ENCODE assay signal across 20 cellular contexts in the genomic region with DNA sequence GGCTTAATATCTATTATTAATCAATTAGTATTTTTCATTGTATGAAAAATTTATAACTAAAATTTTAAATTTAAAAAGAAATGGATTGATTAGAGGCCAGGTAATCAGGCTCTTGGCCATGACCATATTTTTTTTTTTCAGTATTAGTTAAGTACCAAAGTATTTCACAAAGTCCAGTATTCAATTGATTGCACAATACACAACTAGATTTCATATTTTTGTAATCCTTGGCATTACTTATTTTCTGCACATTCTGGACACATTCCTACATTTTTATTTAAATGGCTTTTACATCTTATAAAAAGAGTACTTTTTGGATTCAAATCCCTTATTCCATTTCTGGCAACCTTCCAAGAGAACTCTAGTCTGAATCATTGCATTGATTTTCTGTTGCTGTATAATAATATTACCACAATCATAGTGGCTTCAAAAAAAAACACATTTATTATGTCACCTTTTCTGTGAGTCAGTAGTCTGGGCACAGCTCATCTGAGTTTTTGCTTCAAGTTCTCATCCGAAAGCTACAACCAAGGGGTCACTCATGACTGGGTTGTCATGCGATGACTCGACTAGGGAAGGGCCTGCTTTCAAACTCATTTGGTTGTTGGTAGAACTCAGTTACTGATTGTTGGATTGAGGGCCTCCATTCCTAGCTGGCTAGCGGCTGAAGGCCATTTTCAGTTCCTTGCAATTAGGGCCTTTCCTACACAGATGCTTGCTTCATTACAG.
A peak's percentile ranks its signal among the peaks of the same experiment; 100 is the strongest.
DNase-seq lines count a peak whose midpoint lies in the region; ATAC-seq, FAIRE-seq and TF ChIP-seq lines count a peak whose summit lies in the region.
"Had no signal": no experiment of that assay in that cellular context is flagged by ENCODE, and none has a peak within 500 bp of the region (broad histone marks: within the 10 kb centered on the region; RNA-seq: fewer than 3 reads in every experiment).

No MANE protein-coding gene starts in this region.

- no peak overlapping the region for H3K27ac Mint-ChIP-seq in activated naive CD8-positive, alpha-beta T cell treated with anti-CD3 and anti-CD28 coated beads, Interleukin-2, amount 50 U/mL, for 24 hours
- H3K27ac Mint-ChIP-seq: activated CD4-positive, alpha-beta T cell treated with anti-CD3 and anti-CD28 coated beads, Interleukin-2, amount 10 ng/mL, durations not matched to agents 24 days and 14 days; HFFc6; immature natural killer cell; mesothelial cell of epicardium had no signal

- H3K36me3 Mint-ChIP-seq in activated naive CD8-positive, alpha-beta T cell treated with anti-CD3 and anti-CD28 coated beads, Interleukin-2, amount 50 U/mL, for 24 hours (ENCODE audit: low read depth): no peaks in the 10 kb centered on the region
- H3K36me3 Mint-ChIP-seq: immature natural killer cell had no signal

- no peak overlapping the region for H3K4me3 ChIP-seq in bronchial epithelial cell (ENCODE audit: low read depth, low read length)

- no peak for TF ChIP-seq CTCF in bronchial epithelial cell (IDR thresholded peaks at IDR 0.05; ENCODE audit: insufficient read depth, low read length, severe bottlenecking)

- no peaks in the 10 kb centered on the region for H3K27me3 Mint-ChIP-seq in activated naive CD8-positive, alpha-beta T cell treated with anti-CD3 and anti-CD28 coated beads, Interleukin-2, amount 50 U/mL, for 24 hours
- H3K27me3 Mint-ChIP-seq: activated CD4-positive, alpha-beta T cell treated with anti-CD3 and anti-CD28 coated beads, Interleukin-2, amount 10 ng/mL, durations not matched to agents 24 days and 14 days had no signal

- no peak for FAIRE-seq in bronchial epithelial cell (lab: Jason Lieb, UNC)
- FAIRE-seq: frontal cortex, small intestine had no signal

- H3K9me3 Mint-ChIP-seq in activated naive CD8-positive, alpha-beta T cell treated with anti-CD3 and anti-CD28 coated beads, Interleukin-2, amount 50 U/mL, for 24 hours: peaks cover 17% of the 10 kb centered on the region
- H3K9me3 Mint-ChIP-seq: activated CD4-positive, alpha-beta T cell treated with anti-CD3 and anti-CD28 coated beads, Interleukin-2, amount 10 ng/mL, durations not matched to agents 24 days and 14 days had no signal

- DNase-seq in ACHN (peak; percentile 69), bronchial epithelial cell (ENCODE audit: low read depth) (peak; percentile 29), iris pigment epithelial cell (ENCODE audit: low read depth) (peak; percentile 65), DMS 273 (lab: John Stamatoyannopoulos, UW; ENCODE audit: unreplicated experiment) (no peak), NCI-H128 (lab: John Stamatoyannopoulos, UW; ENCODE audit: unreplicated experiment) (no peak)
- DNase-seq in stimulated activated CD4-positive, alpha-beta T cell treated with anti-CD3 and anti-CD28 coated beads, Interleukin-1b, Interleukin-23, amount 100 ng/mL, for 48 hours: no peak
- DNase-seq in activated naive CD8-positive, alpha-beta T cell treated with anti-CD3 and anti-CD28 coated beads, Interleukin-2, amount 50 U/mL, for 24 hours: no peak
- DNase-seq: activated CD4-positive, alpha-beta T cell treated with anti-CD3 and anti-CD28 coated beads, Interleukin-2, amount 10 ng/mL, durations not matched to agents 24 days and 14 days; activated T-cell treated with anti-CD3 and anti-CD28 coated beads, Interleukin-2, amount 50 U/mL, for 1 hour; DMS 273 treated with DMSO at 0.1 percent for 48 hours; HFFc6; immature natural killer cell; small intestine; stimulated activated naive CD8-positive, alpha-beta T cell treated with anti-CD3 and anti-CD28 coated beads, Interleukin-15, Interleukin-2, amounts not matched to agents 100 U/mL and 50 U/mL, for 24 hours; T-helper 9 cell had no signal

- H3K4me1 Mint-ChIP-seq in activated naive CD8-positive, alpha-beta T cell treated with anti-CD3 and anti-CD28 coated beads, Interleukin-2, amount 50 U/mL, for 24 hours: no peaks in the 10 kb centered on the region
- H3K4me1 Mint-ChIP-seq: activated CD4-positive, alpha-beta T cell treated with anti-CD3 and anti-CD28 coated beads, Interleukin-2, amount 10 ng/mL, durations not matched to agents 24 days and 14 days; immature natural killer cell had no signal

- no peaks in the 10 kb centered on the region for H3K27me3 ChIP-seq in bronchial epithelial cell (ENCODE audit: control insufficient read depth, insufficient read depth, low read length)
- H3K27me3 ChIP-seq: neutrophil had no signal

- peak; percentile 79 for ATAC-seq in HG03066 (IDR thresholded peaks at IDR 0.05; ENCODE audit: low read depth, unreplicated experiment)
- ATAC-seq in activated naive CD8-positive, alpha-beta T cell treated with anti-CD3 and anti-CD28 coated beads, Interleukin-2, amount 50 U/mL, for 24 hours: no peak
- ATAC-seq: Right ventricle myocardium inferior; stimulated activated naive CD8-positive, alpha-beta T cell treated with anti-CD3 and anti-CD28 coated beads, Interleukin-15, Interleukin-2, amounts not matched to agents 100 U/mL and 50 U/mL, for 24 hours had no signal

- in situ Hi-C loops in ACHN (cut with HindIII; ENCODE audit: low pct_ligation_motif_present, low pct_unique_long_range_greater_than_20kb, low sequenced_read_pairs): no loop called here

- H3K36me3 ChIP-seq in bronchial epithelial cell (ENCODE audit: control insufficient read depth, insufficient read depth, low read length): no peaks in the 10 kb centered on the region
- H3K36me3 ChIP-seq: neutrophil had no signal

- H3K4me3 Mint-ChIP-seq in activated naive CD8-positive, alpha-beta T cell treated with anti-CD3 and anti-CD28 coated beads, Interleukin-2, amount 50 U/mL, for 24 hours: no peak overlapping the region
- H3K4me3 Mint-ChIP-seq: activated CD4-positive, alpha-beta T cell treated with anti-CD3 and anti-CD28 coated beads, Interleukin-2, amount 10 ng/mL, durations not matched to agents 24 days and 14 days; HFFc6; immature natural killer cell; mesothelial cell of epicardium had no signal

Comparison
In these comparisons a context has a peak if more than half of its experiments do, and no peak if none do; other contexts are left out.
1. DNase-seq: peak in ACHN (single experiment), bronchial epithelial cell (single experiment) and iris pigment epithelial cell (single experiment); none in DMS 273 (single experiment), stimulated activated CD4-positive, alpha-beta T cell treated with anti-CD3 and anti-CD28 coated beads, Interleukin-1b, Interleukin-23, amount 100 ng/mL, for 48 hours (single experiment), NCI-H128 (single experiment) and activated naive CD8-positive, alpha-beta T cell treated with anti-CD3 and anti-CD28 coated beads, Interleukin-2, amount 50 U/mL, for 24 hours (single experiment).